8 cellular contexts compared by ENCODE assay signal in genomic region chr10:104291439-104291951, GRCh38. TPM values are rescaled to one million over a fixed set of nuclear protein-coding genes. Genes with fewer than 3 reads are reported as not detected.
DNase-seq lines count a peak whose midpoint lies in the region; ATAC-seq and TF ChIP-seq lines count a peak whose summit lies in the region.

No MANE protein-coding gene starts in this region.

- intact Hi-C loops in ascending aorta (cut with DNase I): loop anchor here (1.0 to 10.0 kb wide), 2 partner anchors 59 to 153 kb away; no protein-coding TSS in a partner anchor

- H3K36me3 ChIP-seq in ascending aorta (no peaks in the 10 kb centered on the region), skeletal muscle satellite cell (ENCODE audit: insufficient read depth, low read length) (no peaks in the 10 kb centered on the region)

- H3K27me3 ChIP-seq in ascending aorta: no peaks in the 10 kb centered on the region
- H3K27me3 ChIP-seq in skeletal muscle satellite cell (ENCODE audit: control insufficient read depth, insufficient read depth, low read length): no peaks in the 10 kb centered on the region

- no peak overlapping the region for H3K27ac ChIP-seq in ascending aorta

- peak overlapping the region; percentile 80 for H3K4me2 ChIP-seq in skeletal muscle satellite cell (ENCODE audit: low read length)

- peak overlapping the region in 1 of 2 donors; percentile 6 for H3K4me3 ChIP-seq in ascending aorta
- H3K4me3 ChIP-seq in skeletal muscle satellite cell (ENCODE audit: low read length): peak overlapping the region; percentile 50

- peak; percentile 99 to 100 (median 100) for TF ChIP-seq CTCF in ascending aorta (IDR thresholded peaks at IDR 0.05)

- H3K9me3 ChIP-seq in ascending aorta (no peaks in the 10 kb centered on the region), skeletal muscle satellite cell (replicated peaks; ENCODE audit: low read length) (no peaks in the 10 kb centered on the region)

- DNase-seq in NK-92 treated with Interleukin-12 subunit alpha and Interleukin-12 subunit beta, amount 100 ng/mL, for 24 hours (lab: John Stamatoyannopoulos, UW): peak; percentile 67
- DNase-seq in NK-92 (lab: John Stamatoyannopoulos, UW; ENCODE audit: unreplicated experiment) (no peak), NCI-H1436 treated with DMSO at 0.1 percent for 48 hours (lab: John Stamatoyannopoulos, UW) (peak; percentile 46), T-helper 22 cell (ENCODE audit: low read depth) (peak; percentile 71), ascending aorta (ENCODE audit: low spot score in 2 of 2) (peak; percentile 59 to 95), hypothalamus (lab: John Stamatoyannopoulos, UW) (peak; percentile 27 to 92 (median 77))

- peak; percentile 97 for ATAC-seq in HG02852 (IDR thresholded peaks at IDR 0.05; ENCODE audit: unreplicated experiment)

- H3K4me1 ChIP-seq in ascending aorta: peaks cover 0 to 3% of the 10 kb centered on the region in 2 donors
- H3K4me1 ChIP-seq in skeletal muscle satellite cell (ENCODE audit: control insufficient read depth, insufficient read depth, low read length): peaks cover 22% of the 10 kb centered on the region

- H3K9ac ChIP-seq in skeletal muscle satellite cell (ENCODE audit: low read depth, low read length): peak overlapping the region; percentile 70

RNA-seq across cellular contexts. Expression of gene GSTO2, which starts 22.5 kb away (rescaled TPM):
- total RNA-seq in ascending aorta: not detected
- 0.66 and 1.8 TPM in 2 replicates for total RNA-seq in skeletal muscle satellite cell (2012; rRNA removed)

RNA-seq across cellular contexts. Expression of gene GSTO1, which starts 36.8 kb away (rescaled TPM):
- total RNA-seq in ascending aorta: 62.2 TPM
- total RNA-seq in skeletal muscle satellite cell (2012; rRNA removed): 458 and 496 TPM in 2 replicates

RNA-seq across cellular contexts. Expression of gene ITPRIP, which starts 46.8 kb away (rescaled TPM):
- 51.0 TPM for total RNA-seq in ascending aorta
- total RNA-seq in skeletal muscle satellite cell (2012; rRNA removed): 28.4 and 31.9 TPM in 2 replicates

RNA-seq across cellular contexts. Expression of gene CFAP43, which starts 59.3 kb away (rescaled TPM):
- 0.96 TPM for total RNA-seq in ascending aorta
- total RNA-seq in skeletal muscle satellite cell (2012; rRNA removed): 0.25 TPM in 1 of 2 replicates, not detected in the other
